12 cellular contexts compared by ENCODE assay signal in genomic region chr7:57403601-57404342, GRCh38. TPM values are rescaled to one million over a fixed set of nuclear protein-coding genes. Genes with fewer than 3 reads are reported as not detected.
DNase-seq lines count a peak whose midpoint lies in the region; ATAC-seq, FAIRE-seq and TF ChIP-seq lines count a peak whose summit lies in the region.
"Had no signal": no experiment of that assay in that cellular context is flagged by ENCODE, and none has a peak within 500 bp of the region (broad histone marks: within the 10 kb centered on the region; RNA-seq: fewer than 3 reads in every experiment).

No MANE protein-coding gene starts in this region.

- 50% methylated on average over 23 of the region's 36 CpGs for WGBS in mammary epithelial cell (ENCODE audit: low coverage, missing lambda C conversion rate)
- WGBS in esophagus, 2 donors = 39 to 41% methylated on average over 36 of the region's 36 CpGs

- H3K4me3 ChIP-seq in mammary epithelial cell (replicated peaks in 1 of 3; ENCODE audit: insufficient read depth in 1 of 3, low read depth in 2 of 3, low read length in 3 of 3) (no peak overlapping the region), esophagus (ENCODE audit: low read depth in 1 of 2, low read length in 2 of 2) (peak overlapping the region; percentile 7 to 17), muscle layer of colon (ENCODE audit: low read depth in 1 of 2, low read length in 2 of 2) (peak overlapping the region; percentile 11 to 57)
- H3K4me3 ChIP-seq: coronary artery had no signal

- H2AFZ ChIP-seq in mammary epithelial cell (ENCODE audit: low read depth, low read length) = no peak overlapping the region

- no peak for ATAC-seq in GM21515 (IDR thresholded peaks at IDR 0.05; ENCODE audit: unreplicated experiment)

- no peaks in the 10 kb centered on the region for H3K4me1 ChIP-seq in mammary epithelial cell (ENCODE audit: insufficient read depth, low read length)
- H3K4me1 ChIP-seq in esophagus (ENCODE audit: control insufficient read depth in 2 of 2, insufficient read depth in 2 of 2, low read length in 1 of 2) = no peaks in the 10 kb centered on the region
- H3K4me1 ChIP-seq in muscle layer of colon (ENCODE audit: insufficient read depth, low read length) = no peaks in the 10 kb centered on the region
- H3K4me1 ChIP-seq: esophagus squamous epithelium had no signal

- TF ChIP-seq POLR2A in GM12892 (IDR thresholded peaks at IDR 0.05; ENCODE audit: low read depth, low read length) = no peak

- TF ChIP-seq CTCF in mammary epithelial cell (conservative IDR thresholded peaks at IDR 0.05 in 1 of 2, IDR thresholded peaks at IDR 0.05 in 1 of 2; ENCODE audit: extremely low read depth in 1 of 2, insufficient read depth in 1 of 2, low read depth in 1 of 2, low read length in 2 of 2) = no peak

- no peak overlapping the region for H3K4me2 ChIP-seq in mammary epithelial cell (ENCODE audit: insufficient read depth, low read depth, low read length)

- H3K36me3 ChIP-seq in mammary epithelial cell (ENCODE audit: insufficient read depth, low read length) (no peaks in the 10 kb centered on the region), esophagus (ENCODE audit: control insufficient read depth in 2 of 2, insufficient read depth in 2 of 2, low read length in 1 of 2) (no peaks in the 10 kb centered on the region), muscle layer of colon (ENCODE audit: insufficient read depth, low read length) (no peaks in the 10 kb centered on the region)
- H3K36me3 ChIP-seq: esophagus squamous epithelium had no signal

- FAIRE-seq in urothelium cell line (lab: Jason Lieb, UNC) = peak; percentile 96
- no peak for FAIRE-seq in GM12892 (lab: Jason Lieb, UNC)

- H3K79me2 ChIP-seq in mammary epithelial cell (ENCODE audit: insufficient read depth, low read length) = no peaks in the 10 kb centered on the region

- dilution Hi-C loops in mammary epithelial cell (cut with HindIII; ENCODE audit: low sequenced_read_pairs) = no loop called here

- no peaks in the 10 kb centered on the region for H4K20me1 ChIP-seq in mammary epithelial cell (ENCODE audit: insufficient read depth, low read length)

- intact Hi-C loops in mammary epithelial cell (cut with micrococcal nuclease) = no loop called here

- CTCF ChIA-PET in mammary epithelial cell (lab: Charles Lee; ENCODE audit: low non-redundant PET) = no interaction called here

- in situ Hi-C loops in T47D (cut with HindIII; ENCODE audit: low pct_unique_long_range_greater_than_20kb, low sequenced_read_pairs) = no loop called here
- in situ Hi-C loops in mammary epithelial cell (cut with MboI; ENCODE audit: low sequenced_read_pairs in 2 of 2) = no loop called here

- H3K27me3 ChIP-seq in mammary epithelial cell (ENCODE audit: insufficient read depth, low read length) (no peaks in the 10 kb centered on the region), esophagus (ENCODE audit: control insufficient read depth in 1 of 2, insufficient read depth in 2 of 2, low read length in 2 of 2) (no peaks in the 10 kb centered on the region), muscle layer of colon (ENCODE audit: control insufficient read depth in 1 of 2, insufficient read depth in 2 of 2, low read length in 2 of 2) (no peaks in the 10 kb centered on the region)
- H3K27me3 ChIP-seq: esophagus squamous epithelium had no signal

- DNase-seq in T47D (ENCODE audit: low read depth in 1 of 2, low spot score in 1 of 2) = peak; percentile 94 to 97
- no peak for DNase-seq in mammary epithelial cell
- DNase-seq in urothelium cell line (ENCODE audit: low spot score) = peak; percentile 93
- no peak for DNase-seq in GM12892 (ENCODE audit: insufficient read length)
- DNase-seq in islet precursor cell = no peak
- DNase-seq: activated naive CD8-positive, alpha-beta T cell treated with anti-CD3 and anti-CD28 coated beads for 36 hours; esophagus squamous epithelium had no signal

- H3K9ac ChIP-seq in mammary epithelial cell (ENCODE audit: insufficient read depth, low read length) = no peak overlapping the region
- H3K9ac ChIP-seq in muscle layer of colon (ENCODE audit: low read length) = no peak overlapping the region

- H3K27ac ChIP-seq in mammary epithelial cell (ENCODE audit: insufficient read depth, low read depth, low read length) = no peak overlapping the region
- H3K27ac ChIP-seq in esophagus (ENCODE audit: low read depth in 2 of 2, low read length in 1 of 2) = peak overlapping the region in 1 of 2 donors; percentile 40
- H3K27ac ChIP-seq in muscle layer of colon (ENCODE audit: low read depth, low read length) = no peak overlapping the region
- H3K27ac ChIP-seq: coronary artery had no signal

- H3K9me3 ChIP-seq in mammary epithelial cell (replicated peaks; ENCODE audit: insufficient read depth, low read length) = peaks cover 45% of the 10 kb centered on the region
- H3K9me3 ChIP-seq in esophagus (ENCODE audit: control insufficient read depth in 2 of 2, insufficient read depth in 1 of 2, low read depth in 1 of 2, low read length in 1 of 2) = peaks cover 14 to 39% of the 10 kb centered on the region in 2 donors
- no peaks in the 10 kb centered on the region for H3K9me3 ChIP-seq in muscle layer of colon (ENCODE audit: low read length)

- no TSS peak for BruUV-seq in mammary epithelial cell (replicated peaks; lab: Mats Ljungman, UMichigan)

RNA-seq across cellular contexts. Expression of gene ZNF716, which starts 46.2 kb away (rescaled TPM):
- total RNA-seq in mammary epithelial cell = not detected
- polyA plus RNA-seq in mammary epithelial cell (not detected), esophagus (not detected)
- not detected for polyA minus RNA-seq in mammary epithelial cell
- polyA plus RNA-seq in GM12892 (2012; ENCODE audit: missing spikeins) = not detected
- total RNA-seq: activated naive CD8-positive, alpha-beta T cell treated with anti-CD3 and anti-CD28 coated beads for 36 hours; esophagus squamous epithelium; NCI-H460 had no signal

Comparison
In these comparisons a context has a peak if more than half of its experiments do, and no peak if none do; other contexts are left out.
1. DNase-seq: peak in T47D (2 of 2) and urothelium cell line (single experiment); none in mammary epithelial cell (single experiment), GM12892 (single experiment) and islet precursor cell (single experiment).
2. H3K4me3 ChIP-seq: peak in esophagus (2 of 2) and muscle layer of colon (2 of 2); none in mammary epithelial cell (0 of 3).